Comparison of ENCODE assay signal across 9 cellular contexts in the genomic region with DNA sequence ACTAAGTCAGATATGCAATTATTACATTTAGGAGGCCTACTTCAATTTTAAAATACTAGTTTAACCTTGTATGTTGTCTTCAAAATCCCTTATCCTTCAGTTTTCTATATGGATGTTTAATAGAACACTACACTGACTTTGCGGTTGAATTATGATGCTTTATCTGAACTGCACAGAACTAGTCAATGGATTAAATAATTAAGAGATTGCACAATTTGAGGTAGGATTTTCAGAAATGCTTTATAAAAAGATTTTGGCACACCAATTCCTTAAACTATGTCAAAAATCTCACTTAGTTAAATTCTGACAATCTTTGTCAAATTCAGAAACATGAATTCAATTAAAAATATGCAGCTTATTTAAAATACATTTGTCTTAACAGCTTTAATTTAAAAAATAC. TPM values are rescaled to one million over a fixed set of nuclear protein-coding genes. Genes with fewer than 3 reads are reported as not detected.
DNase-seq lines count a peak whose midpoint lies in the region; ATAC-seq and TF ChIP-seq lines count a peak whose summit lies in the region.
"Had no signal": no experiment of that assay in that cellular context is flagged by ENCODE, and none has a peak within 500 bp of the region (broad histone marks: within the 10 kb centered on the region; RNA-seq: fewer than 3 reads in every experiment).

No MANE protein-coding gene starts in this region.

- peaks cover 57% of the 10 kb centered on the region for H3K4me1 Mint-ChIP-seq in brain

- H2AFZ ChIP-seq in mesenchymal stem cell (ENCODE audit: low read depth, low read length) = no peak overlapping the region

- no peak overlapping the region for H3K4ac ChIP-seq in mesenchymal stem cell (ENCODE audit: low read depth in 1 of 2, low read length in 2 of 2)

- intact Hi-C loops in Right ventricle myocardium inferior (cut with DNase I) = no loop called here
- intact Hi-C loops in tibial artery (cut with DNase I; ENCODE audit: low total_unique reads) = no loop called here

- H3K27me3 Mint-ChIP-seq in brain = no peaks in the 10 kb centered on the region

- H3K23ac ChIP-seq in mesenchymal stem cell (ENCODE audit: low read length in 2 of 2) = no peak overlapping the region

- WGBS in mesenchymal stem cell = no CpG with 5 or more reads among the region's 1 CpG

- H3K4me1 ChIP-seq in cardiac muscle cell (ENCODE audit: low read depth) = peaks cover 23% of the 10 kb centered on the region
- no peaks in the 10 kb centered on the region for H3K4me1 ChIP-seq in mesenchymal stem cell (ENCODE audit: control insufficient read depth, insufficient read depth, low read depth, low read length)
- H3K4me1 ChIP-seq in tibial artery = peaks cover 0 to 50% (median 22%) of the 10 kb centered on the region in 4 donors

- TF ChIP-seq CTCF in cardiac muscle cell (IDR thresholded peaks at IDR 0.05; ENCODE audit: low read depth, low read length) (no peak), brain (conservative IDR thresholded peaks at IDR 0.05) (no peak), tibial artery (IDR thresholded peaks at IDR 0.05) (no peak)

- H3K4me3 Mint-ChIP-seq in brain = peak overlapping the region; percentile 79 to 87 (median 82)

- peak overlapping the region; percentile 80 to 95 (median 88) for H3K27ac Mint-ChIP-seq in brain

- H3K9me3 Mint-ChIP-seq in brain = no peaks in the 10 kb centered on the region

- DNase-seq in cardiac muscle cell (ENCODE audit: low read depth in 1 of 2, low spot score in 1 of 2) = no peak
- no peak for DNase-seq in Right ventricle myocardium inferior (ENCODE audit: missing footprints)
- no peak for DNase-seq in mesenchymal stem cell
- DNase-seq in tibial artery = no peak
- DNase-seq in AG08396 (ENCODE audit: low spot score) = no peak
- no peak for DNase-seq in activated CD8-positive, alpha-beta memory T cell treated with anti-CD3 and anti-CD28 coated beads, Interleukin-2, amount 50 U/mL, for 4 hours
- DNase-seq in central memory CD4-positive, alpha-beta T cell = no peak

- no peak overlapping the region for H2BK5ac ChIP-seq in mesenchymal stem cell (ENCODE audit: low read depth, low read length, poor library complexity, severe bottlenecking)

- H3K36me3 ChIP-seq in cardiac muscle cell = no peaks in the 10 kb centered on the region
- H3K36me3 ChIP-seq in mesenchymal stem cell (ENCODE audit: control insufficient read depth in 1 of 2, insufficient read depth in 2 of 2, low read depth in 1 of 2, low read length in 2 of 2) = peaks cover 0 to 61% of the 10 kb centered on the region in 2 experiments
- H3K36me3 ChIP-seq in tibial artery = no peaks in the 10 kb centered on the region

- H3K4me3 ChIP-seq in cardiac muscle cell (no peak overlapping the region), mesenchymal stem cell (ENCODE audit: insufficient read depth in 1 of 2, low read depth in 1 of 2, low read length in 2 of 2) (peak overlapping the region in 1 of 2 experiments; percentile 63), tibial artery (no peak overlapping the region)

- H3K36me3 Mint-ChIP-seq in brain = peaks cover 21% of the 10 kb centered on the region

- ATAC-seq in Right ventricle myocardium inferior = no peak

- H3K9me3 ChIP-seq in cardiac muscle cell (ENCODE audit: low read depth) (no peaks in the 10 kb centered on the region), mesenchymal stem cell (ENCODE audit: control insufficient read depth, low read length) (no peaks in the 10 kb centered on the region), tibial artery (no peaks in the 10 kb centered on the region)
- H3K9me3 ChIP-seq: suprapubic skin had no signal

- H3K27me3 ChIP-seq in cardiac muscle cell (no peaks in the 10 kb centered on the region), mesenchymal stem cell (ENCODE audit: control insufficient read depth in 1 of 2, insufficient read depth in 1 of 2, low read length in 2 of 2) (no peaks in the 10 kb centered on the region), tibial artery (no peaks in the 10 kb centered on the region)
- H3K27me3 ChIP-seq: suprapubic skin had no signal

- H3K27ac ChIP-seq in cardiac muscle cell (peak overlapping the region; percentile 84), mesenchymal stem cell (ENCODE audit: low read length, poor library complexity, severe bottlenecking) (no peak overlapping the region), tibial artery (peak overlapping the region; percentile 68 to 74)

- no peak overlapping the region for H2AK5ac ChIP-seq in mesenchymal stem cell (ENCODE audit: low read length, severe bottlenecking)

- peak overlapping the region; percentile 87 for H3K9ac ChIP-seq in mesenchymal stem cell (ENCODE audit: low read length)

- no peak overlapping the region for H4K8ac ChIP-seq in mesenchymal stem cell (ENCODE audit: low read length)

- H4K91ac ChIP-seq in mesenchymal stem cell (ENCODE audit: low read length) = no peak overlapping the region

- H3K79me1 ChIP-seq in mesenchymal stem cell (replicated peaks; ENCODE audit: low read length, poor library complexity, severe bottlenecking) = peaks cover 4% of the 10 kb centered on the region

- H3K18ac ChIP-seq in mesenchymal stem cell (ENCODE audit: low read depth in 1 of 2, low read length in 2 of 2) = no peak overlapping the region

- H2BK15ac ChIP-seq in mesenchymal stem cell (ENCODE audit: low read depth, poor library complexity, severe bottlenecking) = no peak overlapping the region

- H3K4me2 ChIP-seq in mesenchymal stem cell (ENCODE audit: low read length, poor library complexity, severe bottlenecking) = no peak overlapping the region

- no peak overlapping the region for H2BK12ac ChIP-seq in mesenchymal stem cell (ENCODE audit: low read length in 2 of 2)

- H3K14ac ChIP-seq in mesenchymal stem cell (ENCODE audit: low read length in 2 of 2) = no peak overlapping the region

- no peak overlapping the region for H2BK120ac ChIP-seq in mesenchymal stem cell (ENCODE audit: low read depth, low read length)

RNA-seq across cellular contexts. Expression of a gene that starts 28.1 kb away (rescaled TPM):
- 13.9 and 23.6 TPM in 2 replicates for total RNA-seq in cardiac muscle cell
- 10.8 and 19.9 TPM in 2 replicates for polyA plus RNA-seq in cardiac muscle cell
- 21.7 TPM for total RNA-seq in Right ventricle myocardium inferior
- 5.6 TPM for polyA plus RNA-seq in brain (ENCODE audit: insufficient read depth, low read depth, low replicate concordance)
- polyA plus RNA-seq in mesenchymal stem cell (2013, experiment 1 of 2) = 12.8 TPM
- polyA plus RNA-seq in mesenchymal stem cell (2013, experiment 2 of 2) = 12.2 TPM
